ENCODE assay signal across 1 cellular context in genomic region chr9:107500421-107501200, GRCh38. TPM values are rescaled to one million over a fixed set of nuclear protein-coding genes. Genes with fewer than 3 reads are reported as not detected.
"Had no signal": no experiment of that assay in that cellular context is flagged by ENCODE, and none has a peak within 500 bp of the region (broad histone marks: within the 10 kb centered on the region; RNA-seq: fewer than 3 reads in every experiment).

No MANE protein-coding gene starts in this region.

RNA-seq across cellular contexts. Expression of gene KLF4, which starts 11.0 kb away (rescaled TPM):
- polyA plus RNA-seq: naive thymus-derived CD4-positive, alpha-beta T cell had no signal
